Comparison of ENCODE assay signal across 11 cellular contexts in genomic region chr18:43847164-43848091, GRCh38.
DNase-seq lines count a peak whose midpoint lies in the region; ATAC-seq and TF ChIP-seq lines count a peak whose summit lies in the region.
"Had no signal": no experiment of that assay in that cellular context is flagged by ENCODE, and none has a peak within 500 bp of the region (broad histone marks: within the 10 kb centered on the region; RNA-seq: fewer than 3 reads in every experiment).

No MANE protein-coding gene starts in this region.

- no peaks in the 10 kb centered on the region for H3K36me3 ChIP-seq in tibial artery

- H3K4me1 Mint-ChIP-seq in glutamatergic neuron (ENCODE audit: low read depth, unreplicated experiment), result no peaks in the 10 kb centered on the region

- no peaks in the 10 kb centered on the region for H3K27me3 ChIP-seq in tibial artery

- H3K4me3 Mint-ChIP-seq in glutamatergic neuron (ENCODE audit: unreplicated experiment), result no peak overlapping the region
- H3K4me3 Mint-ChIP-seq: dendritic cell treated with granulocyte-macrophage colony-stimulating factor and Interleukin-4, amounts not matched to agents 40 ng/mL and 50 ng/mL, for 4 days had no signal

- no peaks in the 10 kb centered on the region for H3K27me3 Mint-ChIP-seq in glutamatergic neuron (ENCODE audit: unreplicated experiment)
- H3K27me3 Mint-ChIP-seq: dendritic cell treated with granulocyte-macrophage colony-stimulating factor and Interleukin-4, amounts not matched to agents 40 ng/mL and 50 ng/mL, for 4 days had no signal

- in situ Hi-C loops in astrocyte of the spinal cord (cut with HindIII; ENCODE audit: low sequenced_read_pairs), result no loop called here

- H3K27ac ChIP-seq in tibial artery, result peak overlapping the region; percentile 29 to 44

- no peaks in the 10 kb centered on the region for H3K9me3 ChIP-seq in tibial artery

- H3K4me3 ChIP-seq in HFF-Myc (replicated peaks; ENCODE audit: low read depth, low read length), result 0 out of 2 replicates have a peak overlapping the region, but pooled peaks have one; percentile 0
- no peak overlapping the region for H3K4me3 ChIP-seq in astrocyte of the spinal cord (ENCODE audit: low read depth, low read length)
- H3K4me3 ChIP-seq in tibial artery, result no peak overlapping the region

- peaks cover 0 to 14% (median 0%) of the 10 kb centered on the region in 4 donors for H3K4me1 ChIP-seq in tibial artery

- no peak overlapping the region for H3K27ac Mint-ChIP-seq in glutamatergic neuron (ENCODE audit: unreplicated experiment)
- H3K27ac Mint-ChIP-seq: dendritic cell treated with granulocyte-macrophage colony-stimulating factor and Interleukin-4, amounts not matched to agents 40 ng/mL and 50 ng/mL, for 4 days had no signal

- H3K36me3 Mint-ChIP-seq in glutamatergic neuron (ENCODE audit: unreplicated experiment), result no peaks in the 10 kb centered on the region

- DNase-seq in HFF-Myc (ENCODE audit: extremely low read depth, low read depth) (peak; percentile 75), astrocyte of the spinal cord (ENCODE audit: low read depth, low spot score) (peak; percentile 76), left kidney (ENCODE audit: low read depth, low spot score) (peak; percentile 51), tibial artery (no peak), glutamatergic neuron (no peak)
- no peak for DNase-seq in activated CD4-positive, alpha-beta T cell treated with anti-CD3 and anti-CD28 coated beads, Interleukin-2, amount 50 U/mL, for 4 hours
- DNase-seq: left cardiac atrium; NCI-H1436 treated with DMSO at 0.1 percent for 48 hours; stimulated activated CD4-positive, alpha-beta T cell treated with anti-CD3 and anti-CD28 coated beads, Interleukin-4, amount 100 ng/mL, for 24 hours had no signal

- H3K9me3 Mint-ChIP-seq in glutamatergic neuron (ENCODE audit: unreplicated experiment), result peaks cover 2% of the 10 kb centered on the region

- ATAC-seq in GM19328 (IDR thresholded peaks at IDR 0.05; ENCODE audit: unreplicated experiment), result no peak

- intact Hi-C loops in tibial artery (cut with DNase I; ENCODE audit: low total_unique reads), result no loop called here

- TF ChIP-seq CTCF in HFF-Myc (IDR thresholded peaks at IDR 0.05; ENCODE audit: low read depth, low read length, missing control alignments) (no peak), astrocyte of the spinal cord (IDR thresholded peaks at IDR 0.05; ENCODE audit: low read depth, low read length) (no peak), tibial artery (IDR thresholded peaks at IDR 0.05) (no peak), glutamatergic neuron (IDR thresholded peaks at IDR 0.05; ENCODE audit: partially characterized antibody, unreplicated experiment) (no peak)

Comparison
In these comparisons a context has a peak if more than half of its experiments do, and no peak if none do; other contexts are left out.
1. DNase-seq: peak in HFF-Myc (single experiment), astrocyte of the spinal cord (single experiment) and left kidney (single experiment); none in tibial artery (0 of 2), glutamatergic neuron (single experiment) and activated CD4-positive, alpha-beta T cell treated with anti-CD3 and anti-CD28 coated beads, Interleukin-2, amount 50 U/mL, for 4 hours (0 of 2).